ENCODE assay signal across 27 cellular contexts in genomic region chr4:7640136-7640535, GRCh38.
"Had no signal": no experiment of that assay in that cellular context is flagged by ENCODE, and none has a peak within 500 bp of the region (broad histone marks: within the 10 kb centered on the region; RNA-seq: fewer than 3 reads in every experiment).

No MANE protein-coding gene starts in this region.

- H3K27ac ChIP-seq: cardiac muscle cell, Peyer's patch had no signal

- DNase-seq: activated B cell treated with CpG ODN at 0.5 μM for 24 hours; activated CD4-positive, alpha-beta T cell treated with anti-CD3 and anti-CD28 coated beads for 1 hour; activated CD4-positive, alpha-beta T cell treated with anti-CD3 and anti-CD28 coated beads, Interleukin-2, amount 10 ng/mL, durations not matched to agents 24 days and 14 days; activated CD4-positive, alpha-beta T cell treated with anti-CD3 and anti-CD28 coated beads, Interleukin-2, amount 50 U/mL, for 48 hours; activated CD8-positive, alpha-beta memory T cell treated with anti-CD3 and anti-CD28 coated beads, Interleukin-2, amount 10 ng/mL, durations not matched to agents 7 days and 5 days; activated effector memory CD4-positive, alpha-beta T cell treated with anti-CD3 and anti-CD28 coated beads, Interleukin-2, amount 50 U/mL, for 16 hours; activated naive CD4-positive, alpha-beta T cell treated with Interleukin-2 at 50 U/mL for 16 hours; activated T-cell treated with anti-CD3 and anti-CD28 coated beads, Interleukin-2, amount 50 U/mL, for 4 hours; amygdala; Kasumi-1; NCI-H1105 treated with DMSO at 0.1 percent for 48 hours; NCI-H1436 treated with DMSO at 0.1 percent for 48 hours; NCI-H187; NCI-H2081; NCI-H510A treated with DMSO at 0.1 percent for 48 hours; NCI-H69; NK-92 treated with Interleukin-12 subunit alpha and Interleukin-12 subunit beta, amount 100 ng/mL, for 24 hours; OCI-M1; Peyer's patch; SHP77 treated with DMSO at 0.1 percent for 48 hours; T1000 had no signal

- H3K4me1 ChIP-seq: Peyer's patch had no signal

- ATAC-seq: activated CD8-positive, alpha-beta memory T cell treated with anti-CD3 and anti-CD28 coated beads, Interleukin-2, amount 10 ng/mL, durations not matched to agents 7 days and 5 days; activated T-cell treated with anti-CD3 and anti-CD28 coated beads, Interleukin-2, amount 50 U/mL, for 4 hours had no signal

- H3K9me3 ChIP-seq: Peyer's patch had no signal

- H3K27ac Mint-ChIP-seq: activated B cell treated with CpG ODN at 0.5 μM for 24 hours; activated CD4-positive, alpha-beta T cell treated with anti-CD3 and anti-CD28 coated beads, Interleukin-2, amount 10 ng/mL, durations not matched to agents 24 days and 14 days; activated CD8-positive, alpha-beta memory T cell treated with anti-CD3 and anti-CD28 coated beads, Interleukin-2, amount 10 ng/mL, durations not matched to agents 7 days and 5 days; activated naive CD8-positive, alpha-beta T cell; brain; T-helper 1 cell treated with Interleukin-12 subunit alpha and Interleukin-12 subunit beta and Interleukin-4 antibody, amounts not matched to agents 30 μg/mL and 1 μg/mL, for 36 hours had no signal

- H3K27me3 Mint-ChIP-seq: activated B cell treated with CpG ODN at 0.5 μM for 24 hours; activated CD4-positive, alpha-beta T cell treated with anti-CD3 and anti-CD28 coated beads, Interleukin-2, amount 10 ng/mL, durations not matched to agents 24 days and 14 days had no signal

- H3K9me3 Mint-ChIP-seq: T-helper 1 cell treated with Interleukin-12 subunit alpha and Interleukin-12 subunit beta and Interleukin-4 antibody, amounts not matched to agents 30 μg/mL and 1 μg/mL, for 36 hours had no signal

- H3K36me3 Mint-ChIP-seq: activated naive CD8-positive, alpha-beta T cell had no signal

- H3K4me3 ChIP-seq: cardiac muscle cell, Peyer's patch had no signal

- H3K36me3 ChIP-seq: cardiac muscle cell, Peyer's patch had no signal

- H3K4me3 Mint-ChIP-seq: activated B cell treated with CpG ODN at 0.5 μM for 24 hours; activated CD4-positive, alpha-beta T cell treated with anti-CD3 and anti-CD28 coated beads, Interleukin-2, amount 10 ng/mL, durations not matched to agents 24 days and 14 days; activated CD8-positive, alpha-beta memory T cell treated with anti-CD3 and anti-CD28 coated beads, Interleukin-2, amount 10 ng/mL, durations not matched to agents 7 days and 5 days; activated naive CD8-positive, alpha-beta T cell; activated T-cell treated with anti-CD3 and anti-CD28 coated beads, Interleukin-2, amount 50 U/mL, for 4 hours; brain; T-helper 1 cell treated with Interleukin-12 subunit alpha and Interleukin-12 subunit beta and Interleukin-4 antibody, amounts not matched to agents 30 μg/mL and 1 μg/mL, for 36 hours had no signal

- H3K4me1 Mint-ChIP-seq: activated B cell treated with CpG ODN at 0.5 μM for 24 hours; activated CD4-positive, alpha-beta T cell treated with anti-CD3 and anti-CD28 coated beads, Interleukin-2, amount 10 ng/mL, durations not matched to agents 24 days and 14 days had no signal

- H3K27me3 ChIP-seq: cardiac muscle cell, Peyer's patch had no signal

- FAIRE-seq: astrocyte, TTC549 had no signal
